Comparison of ENCODE assay signal across 8 cellular contexts in genomic region chr3:150544726-150545125, GRCh38. TPM values are rescaled to one million over a fixed set of nuclear protein-coding genes. Genes with fewer than 3 reads are reported as not detected.
DNase-seq lines count a peak whose midpoint lies in the region; ATAC-seq and TF ChIP-seq lines count a peak whose summit lies in the region.

No MANE protein-coding gene starts in this region.

- no TSS peak for BruUV-seq in PC-9 (replicated peaks; lab: Mats Ljungman, UMichigan)

- no peak overlapping the region for H2AFZ ChIP-seq in PC-9

- peak overlapping the region; percentile 87 for H3K4me2 ChIP-seq in PC-9

- no peaks in the 10 kb centered on the region for H3K9me3 ChIP-seq in PC-9 (ENCODE audit: insufficient read depth, low read depth)

- peak overlapping the region; percentile 93 for H3K27ac ChIP-seq in PC-9
- H3K27ac ChIP-seq in epithelial cell of prostate = peak overlapping the region; percentile 92

- peak overlapping the region; percentile 100 for H3K4me3 ChIP-seq in GM06990 (replicated peaks; ENCODE audit: low read depth, low read length)
- peak overlapping the region; percentile 82 for H3K4me3 ChIP-seq in PC-9

- peaks cover 30% of the 10 kb centered on the region for H3F3A ChIP-seq in PC-9 (ENCODE audit: insufficient read depth, low read depth)

- H3K4me1 ChIP-seq in PC-9 (replicated peaks; ENCODE audit: insufficient read depth) = peaks cover 27% of the 10 kb centered on the region

- peaks cover 82% of the 10 kb centered on the region for H3K79me2 ChIP-seq in PC-9 (ENCODE audit: low read depth)

- 0 out of 2 replicates have a peak, but pooled peaks cover 13% of the 10 kb centered on the region for H4K20me1 ChIP-seq in PC-9 (ENCODE audit: insufficient read depth)

- H3K36me3 ChIP-seq in GM06990 (ENCODE audit: control insufficient read depth, insufficient read depth, low read length) (no peaks in the 10 kb centered on the region; the same call in 1 of the 2 replicates), PC-9 (ENCODE audit: low read depth) (peaks cover 24% of the 10 kb centered on the region)

- CTCF ChIA-PET in PC-9 (lab: Charles Lee) = interaction anchor here (0.7 kb wide), 2 partner anchors 138 to 256 kb away, joined by 3 read pairs; no protein-coding TSS in a partner anchor

- H3K27me3 ChIP-seq in GM06990 (replicated peaks; ENCODE audit: control insufficient read depth, insufficient read depth, low read length) = no peaks in the 10 kb centered on the region
- H3K27me3 ChIP-seq in PC-9 (ENCODE audit: insufficient read depth, low read depth) = no peaks in the 10 kb centered on the region

- POLR2A ChIA-PET in PC-9 (lab: Charles Lee; ENCODE audit: unreplicated experiment) = interaction anchor here (0.5 to 0.7 kb wide), 4 partner anchors 58 to 294 kb away, joined by 3 to 12 read pairs (median 4); no protein-coding TSS in a partner anchor

- ATAC-seq in HG03280 (IDR thresholded peaks at IDR 0.05; ENCODE audit: unreplicated experiment) = no peak

- H3K9me2 ChIP-seq in PC-9 (ENCODE audit: insufficient read depth) = no peaks in the 10 kb centered on the region

- intact Hi-C loops in PC-9 (cut with micrococcal nuclease; ENCODE audit: unreplicated experiment) = loop anchor here (1.0 to 5.0 kb wide), 6 partner anchors 137 to 575 kb away; partner anchors contain the start of genes ERICH6, SIAH2 and TSC22D2

- TF ChIP-seq CTCF in GM06990 (IDR thresholded peaks at IDR 0.05; ENCODE audit: insufficient read depth, low read length, poor library complexity, severe bottlenecking) = no peak
- no peak for TF ChIP-seq CTCF in PC-9 (conservative IDR thresholded peaks at IDR 0.05)

- DNase-seq in GM06990 (ENCODE audit: extremely low read depth, insufficient read length) (no peak), PC-9 (peak in 1 of 2 experiments; percentile 37), epithelial cell of prostate (ENCODE audit: low read depth, low spot score) (no peak), renal cortical epithelial cell (ENCODE audit: low read depth) (peak; percentile 20), AG20443 (ENCODE audit: low spot score) (no peak), COR-L47 (lab: John Stamatoyannopoulos, UW) (no peak)
- no peak for DNase-seq in stimulated activated CD4-positive, alpha-beta T cell treated with anti-CD3 and anti-CD28 coated beads, Interleukin-4, amount 100 ng/mL, for 1 hour

RNA-seq across cellular contexts. Expression of gene SERP1, which starts 1.6 kb away (rescaled TPM):
- total RNA-seq in PC-9 (2021) (106 and 113 TPM in 2 replicates), renal cortical epithelial cell (144 and 170 TPM in 2 replicates)

RNA-seq across cellular contexts. Expression of gene EIF2A, which starts 1.9 kb away (rescaled TPM):
- 96.4 and 102 TPM in 2 replicates for total RNA-seq in PC-9 (2021)
- 148 and 187 TPM in 2 replicates for total RNA-seq in renal cortical epithelial cell

RNA-seq across cellular contexts. Expression of gene SELENOT, which starts 58.4 kb away (rescaled TPM):
- total RNA-seq in PC-9 (2021) (59.5 and 84.1 TPM in 2 replicates), renal cortical epithelial cell (220 and 334 TPM in 2 replicates)
